10 cellular contexts compared by ENCODE assay signal in genomic region chr18:69948919-69949537, GRCh38. TPM values are rescaled to one million over a fixed set of nuclear protein-coding genes. Genes with fewer than 3 reads are reported as not detected.
A peak's percentile ranks its signal among the peaks of the same experiment; 100 is the strongest.
DNase-seq lines count a peak whose midpoint lies in the region; ATAC-seq, FAIRE-seq and TF ChIP-seq lines count a peak whose summit lies in the region.
"Had no signal": no experiment of that assay in that cellular context is flagged by ENCODE, and none has a peak within 500 bp of the region (broad histone marks: within the 10 kb centered on the region; RNA-seq: fewer than 3 reads in every experiment).

No MANE protein-coding gene starts in this region.

- H3K4me1 ChIP-seq in K562 (replicated peaks in 1 of 2; ENCODE audit: control insufficient read depth in 2 of 2, insufficient read depth in 2 of 2, low read length in 2 of 2) (peaks cover 0 to 6% of the 10 kb centered on the region in 2 experiments; a peak in 2 of 5 replicates), sigmoid colon (no peaks in the 10 kb centered on the region)

- POLR2A ChIA-PET in GM10248 (lab: Yijun Ruan, JAX) = no interaction called here
- POLR2A ChIA-PET in K562 (lab: Yijun Ruan, JAX) = no interaction called here

- CTCF ChIA-PET in GM10248 (lab: Yijun Ruan, JAX) (no interaction called here), K562 (lab: Yijun Ruan, JAX; ENCODE audit: low intra/inter-chr PET ratio) (no interaction called here), Calu3 (lab: Charles Lee) (no interaction called here)

- no peaks in the 10 kb centered on the region for H3K9me3 Mint-ChIP-seq in Calu3 (ENCODE audit: low read depth, unreplicated experiment)

- TF ChIP-seq CTCF in GM10248 (IDR thresholded peaks at IDR 0.05; ENCODE audit: control extremely low read depth, extremely low read depth, low read depth, missing control alignments) (no peak), K562 (IDR thresholded peaks at IDR 0.05 in 2 of 3, conservative IDR thresholded peaks at IDR 0.05 in 1 of 3; ENCODE audit: insufficient read depth in 2 of 3, low read depth in 1 of 3, low read length in 3 of 3) (no peak), sigmoid colon (IDR thresholded peaks at IDR 0.05) (no peak), Calu3 (IDR thresholded peaks at IDR 0.05; ENCODE audit: unreplicated experiment) (no peak)

- H3K9me3 ChIP-seq in K562 (replicated peaks; ENCODE audit: control insufficient read depth, insufficient read depth, low read depth, low read length) (no peaks in the 10 kb centered on the region), sigmoid colon (no peaks in the 10 kb centered on the region)
- H3K9me3 ChIP-seq: ovary had no signal

- H3K4me3 ChIP-seq in K562 (no peak overlapping the region), sigmoid colon (no peak overlapping the region)
- H3K4me3 ChIP-seq: ovary had no signal

- intact Hi-C loops in K562 (cut with micrococcal nuclease) (loop anchor here (10.0 kb wide), 1 partner anchor 126 kb away; no protein-coding TSS in a partner anchor), sigmoid colon (cut with DNase I) (no loop called here), Calu3 (cut with micrococcal nuclease; ENCODE audit: unreplicated experiment) (no loop called here)

- in situ Hi-C loops in K562 (cut with MboI) = no loop called here

- ATAC-seq in GM21381 (IDR thresholded peaks at IDR 0.05; ENCODE audit: unreplicated experiment) (peak; percentile 79), HG03571 (IDR thresholded peaks at IDR 0.05; ENCODE audit: unreplicated experiment) (peak; percentile 97), K562 (peak; percentile 62)

- H3K4me1 Mint-ChIP-seq in Calu3 (ENCODE audit: low read depth, unreplicated experiment) = no peaks in the 10 kb centered on the region

- no peaks in the 10 kb centered on the region for H4K20me1 ChIP-seq in K562 (replicated peaks; ENCODE audit: control insufficient read depth, insufficient read depth, low read length)

- H3K9ac ChIP-seq in K562 (ENCODE audit: insufficient read depth in 1 of 2, low read depth in 2 of 2, low read length in 2 of 2) = no peak overlapping the region; a peak in 1 of 4 replicates

- no peak for TF ChIP-seq EP300 in K562 (IDR thresholded peaks at IDR 0.05; ENCODE audit: low read length)
- TF ChIP-seq EP300 in sigmoid colon (IDR thresholded peaks at IDR 0.05) = no peak

- H3K27ac ChIP-seq in K562 (ENCODE audit: extremely low read depth, low read depth, low read length) = no peak overlapping the region
- no peak overlapping the region for H3K27ac ChIP-seq in sigmoid colon
- H3K27ac ChIP-seq: ovary had no signal

- BruUV-seq in K562 (replicated peaks; lab: Mats Ljungman, UMichigan) (no TSS peak), Calu3 (replicated peaks; lab: Mats Ljungman, UMichigan) (no TSS peak)

- 33% methylated on average over 13 of the region's 15 CpGs for WGBS in K562 (ENCODE audit: insufficient coverage, low coverage, missing lambda C conversion rate)
- WGBS in sigmoid colon, 2 donors = 64 to 78% methylated on average over 15 of the region's 15 CpGs

- no peaks in the 10 kb centered on the region for H3K27me3 Mint-ChIP-seq in Calu3 (ENCODE audit: unreplicated experiment)
- H3K27me3 Mint-ChIP-seq: activated naive CD8-positive, alpha-beta T cell had no signal

- peak overlapping the region; percentile 18; the same call in 1 of the 2 replicates for H3K4me2 ChIP-seq in K562 (ENCODE audit: insufficient read depth, low read length)

- no peak overlapping the region for H3K4me3 Mint-ChIP-seq in Calu3 (ENCODE audit: low read depth, unreplicated experiment)
- H3K4me3 Mint-ChIP-seq: activated naive CD8-positive, alpha-beta T cell had no signal

- TF ChIP-seq POLR2A in K562 (conservative IDR thresholded peaks at IDR 0.05) = no peak
- no peak for TF ChIP-seq POLR2A in sigmoid colon (IDR thresholded peaks at IDR 0.05)

- no peaks in the 10 kb centered on the region for H3K79me2 ChIP-seq in K562 (ENCODE audit: control insufficient read depth, insufficient read depth, low read length)

- peak; percentile 59 for DNase-seq in GM10248 (ENCODE audit: extremely low spot score)
- DNase-seq in K562 (ENCODE audit: extremely low read depth in 1 of 4, low spot score in 3 of 4) = peak in 1 of 4 experiments; percentile 17
- DNase-seq in sigmoid colon = peak; percentile 65
- no peak for DNase-seq in hepatic stellate cell (ENCODE audit: low spot score)
- no peak for DNase-seq in Calu3
- DNase-seq in HuH-7.5 (ENCODE audit: low spot score) = no peak

- no peak for TF ChIP-seq RAD21 in K562 (CRISPR knock-in tag; conservative IDR thresholded peaks at IDR 0.05 in 1 of 2, IDR thresholded peaks at IDR 0.05 in 1 of 2)

- no peak for FAIRE-seq in K562 (lab: Jason Lieb, UNC)

- H3K36me3 ChIP-seq in K562 (ENCODE audit: control insufficient read depth, insufficient read depth, low read length) (no peaks in the 10 kb centered on the region; the same call in 2 of the 3 replicates), sigmoid colon (no peaks in the 10 kb centered on the region)
- H3K36me3 ChIP-seq: ovary had no signal

- no peaks in the 10 kb centered on the region for H3K9me1 ChIP-seq in K562 (ENCODE audit: control insufficient read depth, insufficient read depth, low read length)

- H3K36me3 Mint-ChIP-seq in Calu3 (ENCODE audit: insufficient read depth, unreplicated experiment) = no peaks in the 10 kb centered on the region

- no peaks in the 10 kb centered on the region for H3K27me3 ChIP-seq in K562 (ENCODE audit: control insufficient read depth in 2 of 2, insufficient read depth in 2 of 2, low read length in 2 of 2)
- no peaks in the 10 kb centered on the region for H3K27me3 ChIP-seq in sigmoid colon
- H3K27me3 ChIP-seq: ovary had no signal

- H2AFZ ChIP-seq in K562 (ENCODE audit: low read depth, low read length) = peak overlapping the region; percentile 42; the same call in 1 of the 2 replicates

- no peak overlapping the region for H3K27ac Mint-ChIP-seq in Calu3 (ENCODE audit: unreplicated experiment)
- H3K27ac Mint-ChIP-seq: activated naive CD8-positive, alpha-beta T cell had no signal

TF ChIP-seq in K562, 482 proteins besides CTCF, POLR2A, EP300 and RAD21 (continues in another document):
- no peak for TF ChIP-seq ZHX1 (conservative IDR thresholded peaks at IDR 0.05; ENCODE audit: low read length)

RNA-seq across cellular contexts. Expression of gene CD226, which starts 1.4 kb away (rescaled TPM):
- total RNA-seq in K562 (2011; cell fraction: chromatin; rRNA removed; ENCODE audit: low replicate concordance) = 1.9 and 6.0 TPM in 2 replicates
- total RNA-seq in K562 (2011; cell fraction: nucleolus; rRNA removed) = 1.1 and 1.5 TPM in 2 replicates
- total RNA-seq in K562 (2011; cell fraction: nucleoplasm; rRNA removed) = 2.3 and 4.9 TPM in 2 replicates
- total RNA-seq in K562 (2014; rRNA removed) = 0.32 and 0.98 TPM in 2 replicates
- 1.2 and 1.6 TPM in 2 replicates for total RNA-seq in K562 (2014; rRNA removed; fragmentation: Illumina TruSeq; extraction: Trizol)
- 0.34 and 0.65 TPM in 2 replicates for total RNA-seq in K562 (2015; rRNA removed; fragmentation: Illumina TruSeq; extraction: Trizol)
- total RNA-seq in K562 (2021) = 1.7 and 2.0 TPM in 2 replicates
- 1.1 and 1.2 TPM in 2 replicates for polyA plus RNA-seq in K562 (2011; rRNA removed)
- 0.33 and 0.59 TPM in 2 replicates for polyA plus RNA-seq in K562 (2011; cell fraction: cytosol; rRNA removed)
- 1.2 and 1.9 TPM in 2 replicates for polyA plus RNA-seq in K562 (2011; cell fraction: nucleus; rRNA removed)
- 0.77 and 1.3 TPM in 2 replicates for polyA plus RNA-seq in K562 (2012)
- polyA plus RNA-seq in K562 (2014; fragmentation: Illumina TruSeq; extraction: Trizol) = 0.82 and 1.00 TPM in 2 replicates
- under 1 TPM; 0.52 to 0.63 TPM for polyA plus RNA-seq in K562 (2014; fragmentation: Nextera tagmentation; extraction: Ambion mirVana)
- 0.50 and 0.80 TPM in 2 replicates for polyA plus RNA-seq in K562 (2014; rRNA removed)
- 2.6 and 2.7 TPM in 2 replicates for polyA minus RNA-seq in K562 (2011; rRNA and poly(A)+ RNA removed)
- 2.0 TPM in 1 of 2 replicates, not detected in the other for polyA minus RNA-seq in K562 (2011; cell fraction: cytosol; rRNA and poly(A)+ RNA removed)
- polyA minus RNA-seq in K562 (2011; cell fraction: nucleus; rRNA and poly(A)+ RNA removed) = 0.67 and 0.81 TPM in 2 replicates
- 1 to 10 TPM in 1 of 4 donors, under 1 TPM in 3; 0.36 to 1.2 (median 0.52) TPM for total RNA-seq in sigmoid colon
- 1 to 10 TPM in 2 of 3 donors, under 1 TPM in 1; under 0.01 to 2.4 (median 1.4) TPM for polyA plus RNA-seq in sigmoid colon
- total RNA-seq in Calu3 (2022) = 0.85 and 1.5 TPM in 2 replicates

Comparison
In these comparisons a context has a peak if more than half of its experiments do, and no peak if none do; other contexts are left out.
1. DNase-seq: peak in GM10248 (single experiment) and sigmoid colon (single experiment); none in hepatic stellate cell (single experiment), Calu3 (single experiment) and HuH-7.5 (single experiment).
2. Peak in every context shown above with its lines, with median percentiles within 50 percentile points of each other: ATAC-seq.